In the genomic region with DNA sequence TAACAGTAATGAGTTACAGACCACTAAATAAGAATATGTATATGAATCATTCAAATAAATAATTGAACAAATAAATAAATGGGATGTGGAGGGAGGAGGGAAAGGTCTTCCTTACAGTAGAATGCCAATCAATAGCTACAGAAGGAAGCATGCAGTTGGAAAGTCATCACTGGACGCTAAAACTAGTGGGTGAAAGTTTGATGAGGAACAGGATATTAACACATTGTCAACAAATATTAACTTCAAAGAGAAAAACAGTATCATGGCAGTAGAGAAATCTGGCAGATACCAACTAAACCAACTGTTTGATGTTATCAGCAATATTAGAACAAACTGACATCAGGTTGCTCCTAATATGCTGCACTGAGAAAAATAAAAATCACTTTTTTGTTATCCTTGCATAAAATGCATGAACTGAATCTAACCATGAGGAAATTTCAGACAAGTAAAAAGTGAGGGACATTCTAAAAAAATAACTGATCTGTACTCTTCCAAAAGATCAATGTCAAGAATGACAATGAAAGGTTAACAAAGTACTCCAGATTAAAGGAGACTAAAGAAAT, we compare ENCODE assay signal across 21 cellular contexts.
A peak's percentile ranks its signal among the peaks of the same experiment; 100 is the strongest.
DNase-seq lines count a peak whose midpoint lies in the region; ATAC-seq and TF ChIP-seq lines count a peak whose summit lies in the region.
"Had no signal": no experiment of that assay in that cellular context is flagged by ENCODE, and none has a peak within 500 bp of the region (broad histone marks: within the 10 kb centered on the region; RNA-seq: fewer than 3 reads in every experiment).

No MANE protein-coding gene starts in this region.

- H2BK12ac ChIP-seq in H9 (ENCODE audit: insufficient read length, low read depth, low read length), result no peak overlapping the region

- POLR2A ChIA-PET in naive thymus-derived CD8-positive, alpha-beta T cell (lab: Charles Lee), result no interaction called here

- no peaks in the 10 kb centered on the region for H3K23me2 ChIP-seq in H9 (ENCODE audit: insufficient read length, low read depth, low read length, poor library complexity, severe bottlenecking)

- no peak overlapping the region for H2BK5ac ChIP-seq in H9 (ENCODE audit: insufficient read length, low read length)

- H3K14ac ChIP-seq in H9 (ENCODE audit: insufficient read depth, low read length), result no peak overlapping the region

- no peaks in the 10 kb centered on the region for H3K9me3 Mint-ChIP-seq in activated naive CD8-positive, alpha-beta T cell (ENCODE audit: low read depth)
- H3K9me3 Mint-ChIP-seq in activated naive CD8-positive, alpha-beta T cell treated with anti-CD3 and anti-CD28 coated beads, Interleukin-2, amount 50 U/mL, for 24 hours, result no peaks in the 10 kb centered on the region
- H3K9me3 Mint-ChIP-seq in naive B cell (no peaks in the 10 kb centered on the region), H9 (no peaks in the 10 kb centered on the region)
- H3K9me3 Mint-ChIP-seq in naive thymus-derived CD8-positive, alpha-beta T cell, result no peaks in the 10 kb centered on the region
- H3K9me3 Mint-ChIP-seq: GM23338 had no signal

- no peaks in the 10 kb centered on the region for H3K9me3 ChIP-seq in T-helper 17 cell (ENCODE audit: control insufficient read depth, low read length, poor library complexity, severe bottlenecking)
- no peaks in the 10 kb centered on the region for H3K9me3 ChIP-seq in H9 (ENCODE audit: control insufficient read depth, low read depth, low read length)

- no peaks in the 10 kb centered on the region for H3K36me3 Mint-ChIP-seq in activated naive CD8-positive, alpha-beta T cell
- no peaks in the 10 kb centered on the region for H3K36me3 Mint-ChIP-seq in activated naive CD8-positive, alpha-beta T cell treated with anti-CD3 and anti-CD28 coated beads, Interleukin-2, amount 50 U/mL, for 24 hours (ENCODE audit: low read depth)
- H3K36me3 Mint-ChIP-seq in T-helper 17 cell (ENCODE audit: low read depth), result no peaks in the 10 kb centered on the region
- no peaks in the 10 kb centered on the region for H3K36me3 Mint-ChIP-seq in naive B cell
- no peaks in the 10 kb centered on the region for H3K36me3 Mint-ChIP-seq in H9 (ENCODE audit: insufficient read depth in 1 of 3, low read depth in 3 of 3)
- H3K36me3 Mint-ChIP-seq in naive thymus-derived CD8-positive, alpha-beta T cell, result peaks cover 0 to 2% (median 1%) of the 10 kb centered on the region in 3 donors

- H3K27me3 ChIP-seq in H9 (ENCODE audit: insufficient read depth, low read length), result no peaks in the 10 kb centered on the region

- no peak overlapping the region for H2BK15ac ChIP-seq in H9 (ENCODE audit: low read depth, low read length)

- no peak overlapping the region for H3K27ac ChIP-seq in H9 (ENCODE audit: insufficient read length, low read depth, low read length)
- H3K27ac ChIP-seq: RWPE1, SK-N-MC had no signal

- no peaks in the 10 kb centered on the region for H3K79me1 ChIP-seq in H9 (ENCODE audit: insufficient read depth, low read depth, low read length, poor library complexity, severe bottlenecking)

- peaks cover 37% of the 10 kb centered on the region for H3K4me1 Mint-ChIP-seq in activated naive CD8-positive, alpha-beta T cell (ENCODE audit: low read depth)
- H3K4me1 Mint-ChIP-seq in activated naive CD8-positive, alpha-beta T cell treated with anti-CD3 and anti-CD28 coated beads, Interleukin-2, amount 50 U/mL, for 24 hours, result peaks cover 42% of the 10 kb centered on the region
- H3K4me1 Mint-ChIP-seq in T-helper 17 cell (peaks cover 31% of the 10 kb centered on the region), naive B cell (peaks cover 27 to 39% (median 37%) of the 10 kb centered on the region in 3 donors), H9 (peaks cover 5 to 14% of the 10 kb centered on the region in 2 experiments)
- peaks cover 13 to 43% (median 36%) of the 10 kb centered on the region in 4 donors for H3K4me1 Mint-ChIP-seq in naive thymus-derived CD8-positive, alpha-beta T cell

- no peak overlapping the region for H3T11ph ChIP-seq in H9 (ENCODE audit: low read length)

- H2BK120ac ChIP-seq in H9 (ENCODE audit: low read depth, low read length, poor library complexity, severe bottlenecking), result no peak overlapping the region

- no peak for ATAC-seq in activated naive CD8-positive, alpha-beta T cell treated with anti-CD3 and anti-CD28 coated beads, Interleukin-2, amount 50 U/mL, for 24 hours
- ATAC-seq in T-helper 17 cell (no peak), naive B cell (ENCODE audit: low read depth in 2 of 2) (no peak)
- ATAC-seq in naive thymus-derived CD8-positive, alpha-beta T cell, result no peak
- ATAC-seq: GM12878, GM23338 had no signal

- no peak for DNase-seq in activated naive CD8-positive, alpha-beta T cell treated with anti-CD3 and anti-CD28 coated beads, Interleukin-2, amount 50 U/mL, for 24 hours
- no peak for DNase-seq in T-helper 17 cell
- DNase-seq in naive B cell, result no peak
- DNase-seq in dermis blood vessel endothelial cell, result no peak
- no peak for DNase-seq in H9
- no peak for DNase-seq in naive thymus-derived CD8-positive, alpha-beta T cell
- DNase-seq: 8988T, C1 segment of cervical spinal cord, DND-41, NCI-H1092, NCI-H1436 treated with DMSO at 0.1 percent for 48 hours, NCI-H1930, NCI-H510A treated with DMSO at 0.1 percent for 48 hours, NCI-H748 treated with DMSO at 0.1 percent for 48 hours, SHP77 treated with DMSO at 0.1 percent for 48 hours, SW 1271 had no signal

- H2AK5ac ChIP-seq in H9 (ENCODE audit: insufficient read length, low read length), result no peak overlapping the region

- H3K79me2 ChIP-seq in H9 (ENCODE audit: insufficient read depth, low read length), result no peaks in the 10 kb centered on the region

- H3K27me3 Mint-ChIP-seq in activated naive CD8-positive, alpha-beta T cell, result no peaks in the 10 kb centered on the region
- H3K27me3 Mint-ChIP-seq in activated naive CD8-positive, alpha-beta T cell treated with anti-CD3 and anti-CD28 coated beads, Interleukin-2, amount 50 U/mL, for 24 hours, result no peaks in the 10 kb centered on the region
- no peaks in the 10 kb centered on the region for H3K27me3 Mint-ChIP-seq in T-helper 17 cell
- no peaks in the 10 kb centered on the region for H3K27me3 Mint-ChIP-seq in naive B cell
- H3K27me3 Mint-ChIP-seq in H9 (ENCODE audit: low read depth), result no peaks in the 10 kb centered on the region
- H3K27me3 Mint-ChIP-seq in naive thymus-derived CD8-positive, alpha-beta T cell, result no peaks in the 10 kb centered on the region

- no CpG with 5 or more reads among the region's 1 CpG for WGBS in H9 (ENCODE audit: extremely low coverage, insufficient read length, low lambda C conversion rate)

- H2BK20ac ChIP-seq in H9 (ENCODE audit: low read depth, low read length, poor library complexity, severe bottlenecking), result no peak overlapping the region

- no peak overlapping the region for H3K4me2 ChIP-seq in H9 (ENCODE audit: insufficient read depth, insufficient read length, low read length)
- H3K4me2 ChIP-seq: GM23338 had no signal

- no peak overlapping the region for H2AFZ ChIP-seq in H9 (ENCODE audit: low read length)
- H2AFZ ChIP-seq: GM23338 had no signal

- peak overlapping the region; percentile 59 for H3K27ac Mint-ChIP-seq in activated naive CD8-positive, alpha-beta T cell
- no peak overlapping the region for H3K27ac Mint-ChIP-seq in activated naive CD8-positive, alpha-beta T cell treated with anti-CD3 and anti-CD28 coated beads, Interleukin-2, amount 50 U/mL, for 24 hours
- peak overlapping the region; percentile 99 for H3K27ac Mint-ChIP-seq in T-helper 17 cell
- H3K27ac Mint-ChIP-seq in naive B cell, result peak overlapping the region in 4 of 6 donors; percentile 41 to 95 (median 84)
- no peak overlapping the region for H3K27ac Mint-ChIP-seq in H9
- H3K27ac Mint-ChIP-seq in naive thymus-derived CD8-positive, alpha-beta T cell, result peak overlapping the region in 4 of 10 donors; percentile 2 to 97 (median 50)
- H3K27ac Mint-ChIP-seq: GM23338 had no signal

- H3K9ac ChIP-seq in H9 (ENCODE audit: extremely low read depth, insufficient read length, low read length), result no peak overlapping the region

- no peak overlapping the region for H3K18ac ChIP-seq in H9 (ENCODE audit: insufficient read length, low read depth, low read length)

- H3K56ac ChIP-seq in H9 (ENCODE audit: insufficient read length, low read depth, low read length), result no peak overlapping the region

- peak overlapping the region; percentile 54 for H3K4me3 Mint-ChIP-seq in activated naive CD8-positive, alpha-beta T cell
- no peak overlapping the region for H3K4me3 Mint-ChIP-seq in activated naive CD8-positive, alpha-beta T cell treated with anti-CD3 and anti-CD28 coated beads, Interleukin-2, amount 50 U/mL, for 24 hours
- H3K4me3 Mint-ChIP-seq in T-helper 17 cell, result peak overlapping the region; percentile 41
- peak overlapping the region in 4 of 8 donors; percentile 29 to 87 (median 79) for H3K4me3 Mint-ChIP-seq in naive B cell
- no peak overlapping the region for H3K4me3 Mint-ChIP-seq in H9
- H3K4me3 Mint-ChIP-seq in naive thymus-derived CD8-positive, alpha-beta T cell, result peak overlapping the region in 4 of 10 donors; percentile 3 to 96 (median 50)
- H3K4me3 Mint-ChIP-seq: GM23338 had no signal

- H4K91ac ChIP-seq in H9 (ENCODE audit: insufficient read length, low read depth, low read length), result no peak overlapping the region

- H4K5ac ChIP-seq in H9 (ENCODE audit: insufficient read length, low read depth, low read length), result no peak overlapping the region

- H3K23ac ChIP-seq in H9 (ENCODE audit: insufficient read length, low read depth, low read length), result no peak overlapping the region

- no peak overlapping the region for H3K4ac ChIP-seq in H9 (ENCODE audit: low read depth, low read length)

- no peak overlapping the region for H4K8ac ChIP-seq in H9 (replicated peaks; ENCODE audit: insufficient read length, low read depth, low read length)

- no peaks in the 10 kb centered on the region for H4K20me1 ChIP-seq in H9 (ENCODE audit: control insufficient read depth, insufficient read depth, insufficient read length)

- no peak for TF ChIP-seq CTCF in H9 (conservative IDR thresholded peaks at IDR 0.05)

- H3K4me1 ChIP-seq in H9 (ENCODE audit: insufficient read depth, low read length), result no peaks in the 10 kb centered on the region; the same call in 1 of the 2 replicates

Comparison
In these comparisons a context has a peak if more than half of its experiments do, and no peak if none do; other contexts are left out.
1. H3K27ac Mint-ChIP-seq: peak in activated naive CD8-positive, alpha-beta T cell (single experiment), T-helper 17 cell (single experiment) and naive B cell (4 of 6); none in activated naive CD8-positive, alpha-beta T cell treated with anti-CD3 and anti-CD28 coated beads, Interleukin-2, amount 50 U/mL, for 24 hours (single experiment) and H9 (0 of 3).
2. H3K4me3 Mint-ChIP-seq: peak in activated naive CD8-positive, alpha-beta T cell (single experiment) and T-helper 17 cell (single experiment); none in activated naive CD8-positive, alpha-beta T cell treated with anti-CD3 and anti-CD28 coated beads, Interleukin-2, amount 50 U/mL, for 24 hours (single experiment) and H9 (0 of 2).